ENCODE assay signal across 8 cellular contexts in genomic region chr4:165378398-165378762, GRCh38. TPM values are rescaled to one million over a fixed set of nuclear protein-coding genes. Genes with fewer than 3 reads are reported as not detected.
A peak's percentile ranks its signal among the peaks of the same experiment; 100 is the strongest.
DNase-seq lines count a peak whose midpoint lies in the region; FAIRE-seq and TF ChIP-seq lines count a peak whose summit lies in the region.

No MANE protein-coding gene starts in this region.

- H3K9me3 ChIP-seq in adipocyte (ENCODE audit: control insufficient read depth, low read length) (peaks cover 9% of the 10 kb centered on the region), stomach (peaks cover 0 to 10% (median 0%) of the 10 kb centered on the region in 4 donors)

- DNase-seq in NCI-H2171 treated with DMSO at 0.1 percent for 48 hours (lab: John Stamatoyannopoulos, UW) (peak; percentile 52), NCI-H2171 (lab: John Stamatoyannopoulos, UW) (no peak), adipocyte (ENCODE audit: low read depth) (no peak), stomach (no peak), GM19240 (ENCODE audit: insufficient read length, low spot score) (no peak), LoVo (ENCODE audit: low spot score) (no peak)
- no peak for DNase-seq in effector CD8-positive, alpha-beta T cell (lab: John Stamatoyannopoulos, UW)

- peaks cover 2% of the 10 kb centered on the region for H3K27me3 ChIP-seq in adipocyte (replicated peaks; ENCODE audit: control insufficient read depth, insufficient read depth, low read length)
- peaks cover 0 to 38% (median 16%) of the 10 kb centered on the region in 3 donors for H3K27me3 ChIP-seq in stomach

- H3K27ac ChIP-seq in stomach = peak overlapping the region in 4 of 5 donors; percentile 58 to 89 (median 76)

- TF ChIP-seq CTCF in stomach (IDR thresholded peaks at IDR 0.05) = no peak

- 46 to 60% (median 53%) methylated on average over 1 of the region's 1 CpG for WGBS in stomach, 5 donors

- FAIRE-seq in islet of Langerhans (lab: Jason Lieb, UNC) = peak; percentile 73

- H3K36me3 ChIP-seq in adipocyte (ENCODE audit: control insufficient read depth, insufficient read depth, low read length, severe bottlenecking) (no peaks in the 10 kb centered on the region), stomach (no peaks in the 10 kb centered on the region)

- no peak for TF ChIP-seq POLR2A in stomach (IDR thresholded peaks at IDR 0.05)

- TF ChIP-seq EP300 in stomach (IDR thresholded peaks at IDR 0.05) = no peak

- peak overlapping the region; percentile 87 for H3K4me3 ChIP-seq in adipocyte (ENCODE audit: low read length)
- peak overlapping the region; percentile 58 to 69 (median 60) for H3K4me3 ChIP-seq in stomach

- H3K9ac ChIP-seq in adipocyte (ENCODE audit: low read length) = peak overlapping the region; percentile 85

- intact Hi-C loops in stomach (cut with DNase I; ENCODE audit: low total_unique reads) = no loop called here

- H3K4me1 ChIP-seq in adipocyte (ENCODE audit: control insufficient read depth, insufficient read depth, low read length) (peaks cover 24% of the 10 kb centered on the region), stomach (peaks cover 5 to 23% (median 14%) of the 10 kb centered on the region in 4 donors)

RNA-seq across cellular contexts. Expression of gene CPE, which starts 0.4 kb away (rescaled TPM):
- total RNA-seq in stomach = 100 to 1,000 TPM in 1 of 5 donors, 10 to 100 TPM in 4; 11.9 to 143 (median 44.5) TPM
- 10 to 100 TPM in 2 of 3 donors, 1 to 10 TPM in 1; 8.8 to 27.8 (median 13.1) TPM for polyA plus RNA-seq in stomach

RNA-seq across cellular contexts. Expression of gene MSMO1, which starts 50.9 kb away (rescaled TPM):
- 10 to 100 TPM in 3 of 5 donors, 1 to 10 TPM in 2; 6.7 to 62.6 (median 10.3) TPM for total RNA-seq in stomach
- polyA plus RNA-seq in stomach = 10 to 100 TPM; 18.6 to 46.4 (median 36.3) TPM
